ENCODE assay signal across 27 cellular contexts in genomic region chr2:168445960-168446359, GRCh38.
"Had no signal": no experiment of that assay in that cellular context is flagged by ENCODE, and none has a peak within 500 bp of the region (broad histone marks: within the 10 kb centered on the region; RNA-seq: fewer than 3 reads in every experiment).

No MANE protein-coding gene starts in this region.

- H3K4me3 ChIP-seq: stomach, suprapubic skin, testis, thoracic aorta, thyroid gland, tibial artery, tibial nerve, transverse colon, upper lobe of left lung, upper lobe of right lung, uterus, vagina had no signal

- ATAC-seq: stimulated activated effector memory CD8-positive, alpha-beta T cell treated with anti-CD3 and anti-CD28 coated beads, Interleukin-12 subunit alpha, Interleukin-12 subunit beta, amount 100 ng/mL, for 72 hours; stimulated activated memory B cell treated with anti-CD40 and anti-IgM and Interleukin-4, amounts not matched to agents 10 μg/mL and 1 μg/mL and 100 μg/mL, for 72 hours; stimulated activated naive B cell treated with anti-CD40 and anti-IgM and Interleukin-4, amounts not matched to agents 10 μg/mL and 1 μg/mL and 100 μg/mL, for 72 hours; stimulated activated naive CD8-positive, alpha-beta T cell treated with anti-CD3 and anti-CD28 coated beads, Interleukin-15, amount 100 ng/mL, for 72 hours; stimulated activated naive CD8-positive, alpha-beta T cell treated with anti-CD3 and anti-CD28 coated beads, Interleukin-15, Interleukin-2, amounts not matched to agents 100 U/mL and 50 U/mL, for 24 hours; upper lobe of right lung had no signal

- DNase-seq: stimulated activated CD4-positive, alpha-beta T cell treated with anti-CD3 and anti-CD28 coated beads, Interleukin-2, amount 100 ng/mL, for 48 hours; stimulated activated CD4-positive, alpha-beta T cell treated with anti-CD3 and anti-CD28 coated beads, Interleukin-4, amount 100 ng/mL, for 1 hour; stimulated activated CD4-positive, alpha-beta T cell treated with anti-CD3 and anti-CD28 coated beads, Interleukin-4, amount 100 ng/mL, for 24 hours; stimulated activated CD4-positive, alpha-beta T cell treated with anti-CD3 and anti-CD28 coated beads, Interleukin-4, amount 100 ng/mL, for 4 hours; stimulated activated CD8-positive, alpha-beta memory T cell treated with anti-CD3 and anti-CD28 coated beads, Interleukin-4, amount 100 ng/mL, for 48 hours; stimulated activated naive B cell treated with anti-CD40 and anti-IgM and Interleukin-4, amounts not matched to agents 10 μg/mL and 1 μg/mL and 100 μg/mL, for 72 hours; stimulated activated naive CD4-positive, alpha-beta T cell; stimulated activated naive CD4-positive, alpha-beta T cell treated with Interleukin-2 at 50 U/mL for 16 hours; stimulated activated naive CD8-positive, alpha-beta T cell treated with anti-CD3 and anti-CD28 coated beads, Interleukin-15, amount 100 ng/mL, for 72 hours; stimulated activated naive CD8-positive, alpha-beta T cell treated with anti-CD3 and anti-CD28 coated beads, Interleukin-15, Interleukin-2, amounts not matched to agents 100 U/mL and 50 U/mL, for 24 hours; stomach; substantia nigra; testis; thyroid gland; tibial artery; transverse colon; trophoblast cell; upper lobe of left lung; upper lobe of right lung; uterus had no signal

- H3K27me3 ChIP-seq: stomach, suprapubic skin, testis, thyroid gland, tibial artery, tibial nerve, transverse colon, upper lobe of left lung, upper lobe of right lung, uterus, vagina had no signal

- H3K27ac ChIP-seq: stomach, suprapubic skin, testis, thoracic aorta, thyroid gland, tibial artery, tibial nerve, transverse colon, upper lobe of left lung, upper lobe of right lung, uterus, vagina had no signal

- FAIRE-seq: urothelium cell line had no signal

- H3K9me3 ChIP-seq: suprapubic skin, testis, thoracic aorta, thyroid gland, tibial artery, upper lobe of left lung, upper lobe of right lung, uterus, vagina had no signal

- H3K4me1 ChIP-seq: stomach, suprapubic skin, testis, thyroid gland, tibial nerve, transverse colon, upper lobe of left lung, upper lobe of right lung, uterus, vagina had no signal

- H3K36me3 ChIP-seq: stomach, suprapubic skin, thoracic aorta, thyroid gland, tibial artery, tibial nerve, transverse colon, upper lobe of left lung, upper lobe of right lung, uterus, vagina had no signal
